19 cellular contexts compared by ENCODE assay signal in the genomic region with DNA sequence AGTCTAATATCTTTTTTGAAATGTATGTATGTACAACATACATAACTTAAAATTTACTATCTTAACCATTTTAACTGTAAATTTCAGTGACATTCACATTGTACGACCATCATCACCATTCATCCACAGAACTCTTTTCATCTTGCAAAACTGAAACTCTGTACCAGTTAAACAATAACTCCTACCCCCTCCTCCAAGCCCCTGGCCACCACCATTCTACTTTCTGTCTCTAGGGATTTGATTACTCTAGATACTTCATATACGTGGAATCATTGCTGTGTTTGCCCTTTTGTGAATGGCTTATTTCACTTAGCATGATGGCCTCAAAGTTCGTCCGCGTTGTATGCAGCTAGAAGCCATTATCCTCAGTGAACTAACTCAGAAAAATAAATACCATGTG.
"Had no signal": no experiment of that assay in that cellular context is flagged by ENCODE, and none has a peak within 500 bp of the region (broad histone marks: within the 10 kb centered on the region; RNA-seq: fewer than 3 reads in every experiment).

No MANE protein-coding gene starts in this region.

- H3K27ac Mint-ChIP-seq: natural killer cell treated with Interleukin-12 subunit alpha and Interleukin-12 subunit beta and Interleukin-15 and Interleukin-18, amount 100 ng/mL, for 72 hours; neural progenitor cell; progenitor cell of endocrine pancreas had no signal

- H3K9ac ChIP-seq: neural progenitor cell had no signal

- H3K9me3 Mint-ChIP-seq: natural killer cell treated with Interleukin-12 subunit alpha and Interleukin-12 subunit beta and Interleukin-15 and Interleukin-18, amount 100 ng/mL, for 72 hours; neural progenitor cell had no signal

- DNase-seq: effector CD8-positive, alpha-beta T cell; heart left ventricle; hippocampal formation; left colon; left ventricle myocardium superior; mesenchymal stem cell; midbrain; nucleus accumbens; ovary; right cardiac atrium; small intestine; stimulated activated CD4-positive, alpha-beta T cell treated with anti-CD3 and anti-CD28 coated beads, Interleukin-12 subunit alpha, Interleukin-12 subunit beta, amount 100 ng/mL, for 4 hours; stimulated activated CD4-positive, alpha-beta T cell treated with anti-CD3 and anti-CD28 coated beads, Interleukin-2, amount 100 ng/mL, for 48 hours; stimulated activated naive CD4-positive, alpha-beta T cell treated with Interleukin-2 at 50 U/mL for 16 hours; trophoblast cell had no signal

- H3K27me3 ChIP-seq: heart left ventricle, neural progenitor cell, ovary had no signal

- H3K36me3 Mint-ChIP-seq: natural killer cell treated with Interleukin-12 subunit alpha and Interleukin-12 subunit beta and Interleukin-15 and Interleukin-18, amount 100 ng/mL, for 72 hours; neural progenitor cell had no signal

- H3K4me2 ChIP-seq: neural progenitor cell had no signal

- H3K27ac ChIP-seq: heart left ventricle, neural progenitor cell, ovary had no signal

- H3K9me3 ChIP-seq: heart left ventricle, ovary had no signal

- H3K4me1 ChIP-seq: heart left ventricle had no signal

- ATAC-seq: esophagus mucosa; heart left ventricle; left colon; left ventricle myocardium superior; natural killer cell treated with Interleukin-12 subunit alpha and Interleukin-12 subunit beta and Interleukin-15 and Interleukin-18, amount 100 ng/mL, for 72 hours; right cardiac atrium had no signal

- H2AFZ ChIP-seq: neural progenitor cell had no signal

- H3K4me3 Mint-ChIP-seq: natural killer cell treated with Interleukin-12 subunit alpha and Interleukin-12 subunit beta and Interleukin-15 and Interleukin-18, amount 100 ng/mL, for 72 hours; neural progenitor cell had no signal
